Comparison of ENCODE assay signal across 28 cellular contexts in genomic region chr6:19895866-19896579, GRCh38. TPM values are rescaled to one million over a fixed set of nuclear protein-coding genes. Genes with fewer than 3 reads are reported as not detected.
A peak's percentile ranks its signal among the peaks of the same experiment; 100 is the strongest.
DNase-seq lines count a peak whose midpoint lies in the region; TF ChIP-seq lines count a peak whose summit lies in the region.
"Had no signal": no experiment of that assay in that cellular context is flagged by ENCODE, and none has a peak within 500 bp of the region (broad histone marks: within the 10 kb centered on the region; RNA-seq: fewer than 3 reads in every experiment).

No MANE protein-coding gene starts in this region.

- H3K9me3 ChIP-seq in BLaER1 (peaks cover 11% of the 10 kb centered on the region), neuronal stem cell (replicated peaks in 1 of 2; ENCODE audit: control insufficient read depth in 2 of 2, insufficient read depth in 1 of 2, low read depth in 1 of 2, low read length in 2 of 2) (peaks cover 0 to 2% of the 10 kb centered on the region in 2 donors)
- H3K9me3 ChIP-seq: upper lobe of left lung had no signal

- no CpG with 5 or more reads among the region's 9 CpGs for WGBS in neuronal stem cell (ENCODE audit: extremely low coverage in 2 of 2, insufficient read length in 2 of 2, insufficient replicate concordance in 1 of 2), 2 donors

- H3K27ac ChIP-seq in BLaER1 (peak overlapping the region; percentile 40; the same call in 1 of the 2 replicates), RWPE1 (no peak overlapping the region), neuronal stem cell (replicated peaks; ENCODE audit: low read length) (no peak overlapping the region)
- H3K27ac ChIP-seq: upper lobe of left lung, WERI-Rb-1 had no signal

- H4K8ac ChIP-seq in neuronal stem cell (ENCODE audit: low read depth, low read length): no peak overlapping the region

- no peak overlapping the region for H2BK15ac ChIP-seq in neuronal stem cell (ENCODE audit: low read length)

- no peaks in the 10 kb centered on the region for H3K79me1 ChIP-seq in neuronal stem cell (ENCODE audit: low read depth, low read length)

- H3K36me3 ChIP-seq in BLaER1 (no peaks in the 10 kb centered on the region), neuronal stem cell (replicated peaks in 1 of 2; ENCODE audit: control insufficient read depth in 2 of 2, insufficient read depth in 2 of 2, low read length in 2 of 2) (no peaks in the 10 kb centered on the region)
- H3K36me3 ChIP-seq: upper lobe of left lung, WERI-Rb-1 had no signal

- peak overlapping the region; percentile 27; the same call in 1 of the 2 replicates for H3K9ac ChIP-seq in BLaER1
- H3K9ac ChIP-seq in neuronal stem cell (ENCODE audit: low read depth, low read length, poor library complexity): no peak overlapping the region

- no peak overlapping the region for H3K14ac ChIP-seq in neuronal stem cell (ENCODE audit: low read length)

- H3K23ac ChIP-seq in neuronal stem cell (ENCODE audit: low read depth, low read length, poor library complexity): no peak overlapping the region

- H3K27me3 ChIP-seq in BLaER1 (no peaks in the 10 kb centered on the region), neuronal stem cell (ENCODE audit: control insufficient read depth in 3 of 3, insufficient read depth in 3 of 3, low read depth in 1 of 3, low read length in 3 of 3) (no peaks in the 10 kb centered on the region)
- H3K27me3 ChIP-seq: upper lobe of left lung had no signal

- POLR2A ChIA-PET in RWPE1 (lab: Yijun Ruan, JAX; ENCODE audit: low non-redundant PET): no interaction called here

- no peak overlapping the region for H3K4ac ChIP-seq in neuronal stem cell (ENCODE audit: low read length)

- H2BK120ac ChIP-seq in neuronal stem cell (ENCODE audit: low read depth, low read length): no peak overlapping the region

- H2AK5ac ChIP-seq in neuronal stem cell (ENCODE audit: low read depth, low read length): no peak overlapping the region

- no peak overlapping the region for H4K91ac ChIP-seq in neuronal stem cell (ENCODE audit: low read depth, low read length, poor library complexity)

- no peak overlapping the region; the same call in 1 of the 2 replicates for H3K4me3 ChIP-seq in BLaER1
- no peak overlapping the region for H3K4me3 ChIP-seq in epithelial cell of esophagus (ENCODE audit: low read length)
- no peak overlapping the region for H3K4me3 ChIP-seq in neuronal stem cell (ENCODE audit: low read length in 2 of 2)
- H3K4me3 ChIP-seq: K562, upper lobe of left lung had no signal

- H2BK12ac ChIP-seq in neuronal stem cell (ENCODE audit: low read length): no peak overlapping the region

- H3K4me1 ChIP-seq in BLaER1 (peaks cover 21% of the 10 kb centered on the region), neuronal stem cell (ENCODE audit: control insufficient read depth in 2 of 2, insufficient read depth in 1 of 2, low read depth in 1 of 2, low read length in 2 of 2) (peaks cover 0 to 6% of the 10 kb centered on the region in 2 donors)
- H3K4me1 ChIP-seq: upper lobe of left lung had no signal

- no peak for TF ChIP-seq CTCF in RWPE1 (conservative IDR thresholded peaks at IDR 0.05; ENCODE audit: low read depth)
- no peak for TF ChIP-seq CTCF in epithelial cell of esophagus (IDR thresholded peaks at IDR 0.05; ENCODE audit: insufficient read depth, low read depth, low read length, missing control alignments)

- peak overlapping the region; percentile 74 for H2AFZ ChIP-seq in neuronal stem cell (ENCODE audit: low read length)

- no peak overlapping the region for H2BK5ac ChIP-seq in neuronal stem cell (ENCODE audit: low read length)

- DNase-seq in RWPE1 (ENCODE audit: low spot score) (peak; percentile 21), epithelial cell of esophagus (ENCODE audit: low read depth) (peak; percentile 68), neuronal stem cell (ENCODE audit: low spot score) (no peak), NCI-H2029 treated with DMSO at 0.1 percent for 48 hours (lab: John Stamatoyannopoulos, UW) (no peak), NCI-H748 treated with DMSO at 0.1 percent for 48 hours (lab: John Stamatoyannopoulos, UW) (no peak), Ammon's horn (ENCODE audit: low spot score) (no peak), HuH-7 (ENCODE audit: low spot score) (no peak)
- DNase-seq: activated CD4-positive, alpha-beta T cell treated with anti-CD3 and anti-CD28 coated beads for 48 hours; activated CD8-positive, alpha-beta memory T cell treated with anti-CD3 and anti-CD28 coated beads for 24 hours; activated T-cell treated with anti-CD3 and anti-CD28 coated beads for 4 hours; amniotic stem cell; CD4-positive, alpha-beta memory T cell; glutamatergic neuron; GOT3; naive B cell; NCI-H1092 treated with DMSO at 0.1 percent for 48 hours; NCI-H187; NCI-H524; occipital lobe; SHP77; small intestine; stimulated activated naive CD4-positive, alpha-beta T cell; T1000; upper lobe of left lung; WERI-Rb-1 had no signal

- peak overlapping the region; percentile 68 for H3K4me2 ChIP-seq in BLaER1
- H3K4me2 ChIP-seq in neuronal stem cell (ENCODE audit: insufficient read depth, low read length, poor library complexity, severe bottlenecking): no peak overlapping the region

- H4K20me1 ChIP-seq in BLaER1: no peaks in the 10 kb centered on the region

- CTCF ChIA-PET in RWPE1 (lab: Yijun Ruan, JAX): interaction anchor here (0.6 kb wide), 2 partner anchors 801 to 1630 kb away, joined by 3 read pairs; no protein-coding TSS in a partner anchor

- H3K18ac ChIP-seq in neuronal stem cell (ENCODE audit: low read length): no peak overlapping the region

RNA-seq across cellular contexts. Expression of gene ID4, which starts 58.9 kb away (rescaled TPM):
- polyA plus RNA-seq in neuronal stem cell (2013, experiment 1 of 2): 29.8 TPM
- polyA plus RNA-seq in neuronal stem cell (2013, experiment 2 of 2): 29.5 TPM
- polyA plus RNA-seq: CD4-positive, alpha-beta memory T cell; endothelial cell of umbilical vein; K562 had no signal

Comparison
In these comparisons a context has a peak if more than half of its experiments do, and no peak if none do; other contexts are left out.
1. DNase-seq: peak in RWPE1 (single experiment) and epithelial cell of esophagus (single experiment); none in neuronal stem cell (single experiment), NCI-H2029 treated with DMSO at 0.1 percent for 48 hours (single experiment), NCI-H748 treated with DMSO at 0.1 percent for 48 hours (single experiment), Ammon's horn (single experiment) and HuH-7 (single experiment).